11 cellular contexts compared by ENCODE assay signal in genomic region chr12:54262403-54262925, GRCh38. TPM values are rescaled to one million over a fixed set of nuclear protein-coding genes. Genes with fewer than 3 reads are reported as not detected.
DNase-seq lines count a peak whose midpoint lies in the region; TF ChIP-seq lines count a peak whose summit lies in the region.
"Had no signal": no experiment of that assay in that cellular context is flagged by ENCODE, and none has a peak within 500 bp of the region (broad histone marks: within the 10 kb centered on the region; RNA-seq: fewer than 3 reads in every experiment).

No MANE protein-coding gene starts in this region.

- H3K27ac ChIP-seq in fibroblast of lung (ENCODE audit: insufficient read depth, low read length) (peak overlapping the region; percentile 49), trophoblast cell (ENCODE audit: low read depth, low read length) (peak overlapping the region; percentile 83), esophagus muscularis mucosa (replicated peaks in 1 of 4) (peak overlapping the region in 1 of 4 donors; percentile 37)
- H3K27ac ChIP-seq: transverse colon had no signal

- H3K23ac ChIP-seq in trophoblast cell (ENCODE audit: low read length) = no peak overlapping the region

- DNase-seq in DMS 273 (lab: John Stamatoyannopoulos, UW; ENCODE audit: unreplicated experiment) (peak; percentile 28), DMS 273 treated with DMSO at 0.1 percent for 48 hours (lab: John Stamatoyannopoulos, UW) (no peak), RPMI7951 (ENCODE audit: low read depth) (peak; percentile 59), fibroblast of lung (ENCODE audit: low read depth in 2 of 2) (peak; percentile 37 to 76), trophoblast cell (peak; percentile 33 to 76), C1 segment of cervical spinal cord (lab: John Stamatoyannopoulos, UW) (no peak), esophagus muscularis mucosa (ENCODE audit: extremely low spot score) (no peak)
- no peak for DNase-seq in stimulated activated naive CD4-positive, alpha-beta T cell treated with Interleukin-2 at 50 U/mL for 16 hours (lab: John Stamatoyannopoulos, UW)
- DNase-seq: activated effector memory CD4-positive, alpha-beta T cell treated with Interleukin-2 at 50 U/mL for 16 hours; stimulated activated CD4-positive, alpha-beta T cell treated with anti-CD3 and anti-CD28 coated beads, Interleukin-15, amount 100 ng/mL, for 24 hours; transverse colon had no signal

- TF ChIP-seq EP300 in esophagus muscularis mucosa (IDR thresholded peaks at IDR 0.05) = no peak

- no peak overlapping the region for H4K8ac ChIP-seq in trophoblast cell (ENCODE audit: low read depth, low read length)

- peak overlapping the region; percentile 49 for H2BK120ac ChIP-seq in trophoblast cell (ENCODE audit: insufficient read depth, low read length, poor library complexity)

- H3K36me3 ChIP-seq in fibroblast of lung (ENCODE audit: control insufficient read depth, insufficient read depth, low read length) (peaks cover 1% of the 10 kb centered on the region), trophoblast cell (ENCODE audit: control insufficient read depth in 1 of 2, insufficient read depth in 2 of 2, low read length in 2 of 2) (peaks cover 4 to 5% of the 10 kb centered on the region in 2 experiments), esophagus muscularis mucosa (peaks cover 0 to under 1% (median 0%) of the 10 kb centered on the region in 4 donors)
- H3K36me3 ChIP-seq: transverse colon had no signal

- no peak for TF ChIP-seq POLR2A in esophagus muscularis mucosa (IDR thresholded peaks at IDR 0.05; ENCODE audit: low read depth)

- no peak for TF ChIP-seq CTCF in fibroblast of lung (conservative IDR thresholded peaks at IDR 0.05 in 1 of 2, IDR thresholded peaks at IDR 0.05 in 1 of 2; ENCODE audit: low read depth in 1 of 2, low read length in 2 of 2)
- TF ChIP-seq CTCF in esophagus muscularis mucosa (IDR thresholded peaks at IDR 0.05) = no peak

- no peak overlapping the region for H4K12ac ChIP-seq in trophoblast cell (ENCODE audit: low read depth, low read length)

- peaks cover 54% of the 10 kb centered on the region for H3K79me2 ChIP-seq in fibroblast of lung (ENCODE audit: control insufficient read depth, insufficient read depth, low read length)
- peaks cover 6% of the 10 kb centered on the region for H3K79me2 ChIP-seq in trophoblast cell (ENCODE audit: control insufficient read depth, insufficient read depth, low read length, poor library complexity)

- no peak overlapping the region for H3K14ac ChIP-seq in trophoblast cell (ENCODE audit: low read length)

- no peak overlapping the region for H3K4ac ChIP-seq in trophoblast cell (ENCODE audit: low read depth, low read length)

- no peaks in the 10 kb centered on the region for H3K9me3 ChIP-seq in fibroblast of lung (ENCODE audit: control insufficient read depth, insufficient read depth, low read depth, low read length)
- no peaks in the 10 kb centered on the region for H3K9me3 ChIP-seq in trophoblast cell (ENCODE audit: insufficient read depth, low read depth, low read length)
- no peaks in the 10 kb centered on the region for H3K9me3 ChIP-seq in esophagus muscularis mucosa
- H3K9me3 ChIP-seq: transverse colon had no signal

- H2AFZ ChIP-seq in fibroblast of lung (ENCODE audit: low read length) = no peak overlapping the region
- H2AFZ ChIP-seq in trophoblast cell (ENCODE audit: insufficient read depth, low read length, poor library complexity) = no peak overlapping the region

- H3K9ac ChIP-seq in fibroblast of lung (ENCODE audit: insufficient read depth, low read length) = no peak overlapping the region
- H3K9ac ChIP-seq in trophoblast cell (ENCODE audit: low read length) = no peak overlapping the region

- H3K4me1 ChIP-seq in fibroblast of lung (ENCODE audit: control insufficient read depth, extremely low read depth, insufficient read depth, low read length) (peaks cover 19% of the 10 kb centered on the region), trophoblast cell (ENCODE audit: control insufficient read depth in 1 of 2, insufficient read depth in 2 of 2, low read length in 2 of 2) (peaks cover 8 to 22% of the 10 kb centered on the region in 2 experiments), esophagus muscularis mucosa (peaks cover 34 to 56% (median 54%) of the 10 kb centered on the region in 4 donors)

- H3K4me2 ChIP-seq in fibroblast of lung (ENCODE audit: extremely low read depth, insufficient read depth, low read length) (peak overlapping the region; percentile 76), trophoblast cell (ENCODE audit: low read length) (peak overlapping the region; percentile 43)

- intact Hi-C loops in esophagus muscularis mucosa (cut with DNase I) = no loop called here

- no peaks in the 10 kb centered on the region for H3K27me3 ChIP-seq in fibroblast of lung (ENCODE audit: control insufficient read depth, insufficient read depth, low read length)
- no peaks in the 10 kb centered on the region for H3K27me3 ChIP-seq in trophoblast cell (ENCODE audit: insufficient read depth, low read length)
- no peaks in the 10 kb centered on the region for H3K27me3 ChIP-seq in esophagus muscularis mucosa
- H3K27me3 ChIP-seq: transverse colon had no signal

- no peak overlapping the region for H3K18ac ChIP-seq in trophoblast cell (ENCODE audit: low read length)

- peak overlapping the region; percentile 88 for H2BK5ac ChIP-seq in trophoblast cell (ENCODE audit: low read depth, low read length, poor library complexity)

- WGBS in trophoblast cell (ENCODE audit: extremely low coverage, insufficient coverage, insufficient read length) = no CpG with 5 or more reads among the region's 4 CpGs
- 42% methylated on average over 4 of the region's 4 CpGs for WGBS in esophagus muscularis mucosa

- no peak overlapping the region for H2AK5ac ChIP-seq in trophoblast cell (ENCODE audit: low read length)

- H4K20me1 ChIP-seq in fibroblast of lung (ENCODE audit: control insufficient read depth, extremely low read depth, insufficient read depth, low read length) = no peaks in the 10 kb centered on the region

- H3K4me3 ChIP-seq in fibroblast of lung (replicated peaks in 1 of 4; ENCODE audit: control extremely low read depth in 1 of 4, insufficient read depth in 1 of 4, low read depth in 3 of 4, low read length in 4 of 4) (peak overlapping the region in 1 of 4 experiments; percentile 2), trophoblast cell (ENCODE audit: low read depth, low read length) (no peak overlapping the region), esophagus muscularis mucosa (no peak overlapping the region)
- H3K4me3 ChIP-seq: transverse colon had no signal

- H4K91ac ChIP-seq in trophoblast cell (ENCODE audit: low read depth, low read length) = no peak overlapping the region

- H3K79me1 ChIP-seq in trophoblast cell (ENCODE audit: low read length) = peaks cover 29% of the 10 kb centered on the region

- H2BK12ac ChIP-seq in trophoblast cell (ENCODE audit: low read length) = no peak overlapping the region

RNA-seq across cellular contexts. Expression of gene CBX5, which starts 17.5 kb away (rescaled TPM):
- 29.4 and 30.4 TPM in 2 replicates for total RNA-seq in RPMI7951 (2014; rRNA removed; shearing (Covaris generic))
- total RNA-seq in fibroblast of lung (20.5 and 27.7 TPM in 2 replicates), esophagus muscularis mucosa (10 to 100 TPM; 29.0 to 45.3 (median 37.3) TPM)
- polyA plus RNA-seq in fibroblast of lung = 64.0 and 71.1 TPM in 2 replicates
- 31.4 and 34.1 TPM in 2 replicates for polyA plus RNA-seq in fibroblast of lung (2012)
- 50.3 and 60.6 TPM in 2 replicates for polyA minus RNA-seq in fibroblast of lung (ENCODE audit: low replicate concordance)
- polyA plus RNA-seq in trophoblast cell (2013) = 58.3 and 62.0 TPM in 2 replicates

RNA-seq across cellular contexts. Expression of gene HNRNPA1, which starts 18.1 kb away (rescaled TPM):
- total RNA-seq in RPMI7951 (2014; rRNA removed; shearing (Covaris generic)) = 257 and 266 TPM in 2 replicates
- total RNA-seq in fibroblast of lung = 305 and 311 TPM in 2 replicates
- 1,057 and 1,326 TPM in 2 replicates for polyA plus RNA-seq in fibroblast of lung
- 1,195 and 1,479 TPM in 2 replicates for polyA plus RNA-seq in fibroblast of lung (2012)
- 197 and 204 TPM in 2 replicates for polyA minus RNA-seq in fibroblast of lung (ENCODE audit: low replicate concordance)
- 1,483 and 1,624 TPM in 2 replicates for polyA plus RNA-seq in trophoblast cell (2013)
- total RNA-seq in esophagus muscularis mucosa = 100 to 1,000 TPM; 216 to 368 (median 270) TPM

RNA-seq across cellular contexts. Expression of gene NFE2, which starts 38.4 kb away (rescaled TPM):
- 0.39 and 0.48 TPM in 2 replicates for total RNA-seq in RPMI7951 (2014; rRNA removed; shearing (Covaris generic))
- total RNA-seq in fibroblast of lung (under 0.01 and 0.17 TPM in 2 replicates), esophagus muscularis mucosa (1 to 10 TPM in 1 of 4 donors, under 1 TPM in 2, not detected in 1; 0.32 to 3.8 (median 0.42) TPM)
- 0.07 and 0.34 TPM in 2 replicates for polyA plus RNA-seq in fibroblast of lung
- polyA plus RNA-seq in fibroblast of lung (2012) = 0.42 TPM in 1 of 2 replicates, not detected in the other
- not detected in 2 replicates for polyA minus RNA-seq in fibroblast of lung (ENCODE audit: low replicate concordance)
- 0.92 and 0.97 TPM in 2 replicates for polyA plus RNA-seq in trophoblast cell (2013)
- total RNA-seq: transverse colon had no signal

Comparison
In these comparisons a context has a peak if more than half of its experiments do, and no peak if none do; other contexts are left out.
1. DNase-seq: peak in DMS 273 (single experiment), RPMI7951 (single experiment), fibroblast of lung (2 of 2) and trophoblast cell (2 of 2); none in DMS 273 treated with DMSO at 0.1 percent for 48 hours (single experiment), stimulated activated naive CD4-positive, alpha-beta T cell treated with Interleukin-2 at 50 U/mL for 16 hours (single experiment), C1 segment of cervical spinal cord (0 of 14) and esophagus muscularis mucosa (single experiment).